ENCODE assay signal across 13 cellular contexts in the genomic region with DNA sequence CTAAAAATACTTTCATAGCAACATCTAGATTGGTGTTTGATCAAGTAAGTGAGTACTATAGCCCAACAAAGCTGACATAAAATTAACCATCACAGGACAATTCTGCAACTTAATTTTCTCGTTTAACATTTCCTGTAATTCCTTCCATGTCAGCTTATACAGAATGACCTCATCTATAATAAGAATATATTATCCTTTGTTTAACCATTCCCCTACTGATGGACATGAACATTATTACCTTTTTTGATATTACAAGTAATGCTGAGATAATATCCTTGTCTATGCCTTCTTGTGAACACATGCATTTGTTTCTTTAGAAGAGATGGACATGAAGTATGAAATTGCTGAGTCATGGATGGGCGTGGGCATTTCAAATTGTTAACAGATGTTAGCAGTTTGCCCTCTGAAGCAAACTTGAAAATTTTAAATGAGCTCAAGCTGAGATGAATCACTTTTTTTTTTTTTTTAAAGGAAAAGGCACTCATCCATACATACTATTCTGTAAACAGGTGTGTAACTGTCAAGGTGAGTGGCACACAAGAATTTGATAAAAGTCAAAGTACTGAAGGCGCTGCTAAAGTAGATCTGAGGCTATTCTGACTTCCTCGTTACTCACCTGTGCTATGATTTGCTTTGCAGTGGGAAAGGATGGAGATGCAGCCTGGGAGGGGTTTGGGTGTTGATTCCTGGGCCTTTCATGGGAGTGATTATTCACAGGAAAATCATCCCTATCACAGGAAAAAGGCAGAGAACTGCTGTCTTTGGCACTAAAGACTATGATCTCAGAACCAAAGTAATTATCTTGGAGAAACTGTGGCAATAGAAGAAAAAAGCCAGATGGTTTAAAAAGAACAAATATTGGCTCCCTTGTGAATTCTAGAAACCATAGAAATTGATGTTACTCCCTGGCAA.
DNase-seq lines count a peak whose midpoint lies in the region; ATAC-seq and TF ChIP-seq lines count a peak whose summit lies in the region.
"Had no signal": no experiment of that assay in that cellular context is flagged by ENCODE, and none has a peak within 500 bp of the region (broad histone marks: within the 10 kb centered on the region; RNA-seq: fewer than 3 reads in every experiment).

No MANE protein-coding gene starts in this region.

- DNase-seq in CD8-positive, alpha-beta memory T cell, result no peak
- DNase-seq in IMR-90, result peak; percentile 88
- DNase-seq in astrocyte of the spinal cord (ENCODE audit: low read depth, low spot score), result peak; percentile 80
- DNase-seq in mesothelial cell of epicardium (ENCODE audit: low spot score in 2 of 2, unreplicated experiment in 2 of 2), result no peak
- no peak for DNase-seq in NCI-H2196 treated with DMSO at 0.1 percent for 48 hours (lab: John Stamatoyannopoulos, UW; ENCODE audit: unreplicated experiment)
- DNase-seq in NCI-H2029 treated with DMSO at 0.1 percent for 48 hours (lab: John Stamatoyannopoulos, UW), result no peak
- DNase-seq: NCI-H1092; nephron progenitor cell; stimulated activated CD4-positive, alpha-beta T cell treated with anti-CD3 and anti-CD28 coated beads, Interleukin-4, amount 100 ng/mL, for 1 hour had no signal

- peak overlapping the region; percentile 70 for H2BK20ac ChIP-seq in IMR-90 (ENCODE audit: low read depth, low read length)

- H4K20me1 ChIP-seq in IMR-90 (ENCODE audit: insufficient read depth, low read length), result no peaks in the 10 kb centered on the region

- no peak overlapping the region for H3K27ac ChIP-seq in CD8-positive, alpha-beta memory T cell (ENCODE audit: low read depth, low read length)
- H3K27ac ChIP-seq in IMR-90 (ENCODE audit: insufficient read depth, low read length), result peak overlapping the region; percentile 18; the same call in 1 of the 2 replicates

- H3K9me1 ChIP-seq in IMR-90 (ENCODE audit: insufficient read depth, low read length), result peaks cover 6% of the 10 kb centered on the region; the same call in 1 of the 2 replicates

- dilution Hi-C loops in IMR-90 (cut with HindIII; ENCODE audit: low sequenced_read_pairs, unreplicated experiment), result no loop called here

- no peak overlapping the region for H3K4me3 ChIP-seq in CD8-positive, alpha-beta memory T cell (ENCODE audit: low read length)
- H3K4me3 ChIP-seq in IMR-90 (ENCODE audit: insufficient read depth, low read depth, low read length), result no peak overlapping the region
- H3K4me3 ChIP-seq in astrocyte of the spinal cord (ENCODE audit: low read depth, low read length), result no peak overlapping the region
- H3K4me3 ChIP-seq: tibial nerve had no signal

- in situ Hi-C loops in IMR-90 (cut with MboI; ENCODE audit: low sequenced_read_pairs) (no loop called here), astrocyte of the spinal cord (cut with HindIII; ENCODE audit: low sequenced_read_pairs) (no loop called here)

- H3K18ac ChIP-seq in IMR-90 (ENCODE audit: low read depth, low read length), result peak overlapping the region; percentile 80

- H3K14ac ChIP-seq in IMR-90 (replicated peaks; ENCODE audit: low read depth, low read length), result no peak overlapping the region; the same call in 1 of the 2 replicates

- no peak for TF ChIP-seq POLR2A in IMR-90 (IDR thresholded peaks at IDR 0.05; ENCODE audit: low read depth, low read length)

- no peak overlapping the region for H3K4me3 Mint-ChIP-seq in CD8-positive, alpha-beta memory T cell
- H3K4me3 Mint-ChIP-seq in mesothelial cell of epicardium, result no peak overlapping the region
- H3K4me3 Mint-ChIP-seq: central memory CD8-positive, alpha-beta T cell; nephron progenitor cell had no signal

- H3K4me1 Mint-ChIP-seq in CD8-positive, alpha-beta memory T cell, result peaks cover 27 to 58% (median 53%) of the 10 kb centered on the region in 3 donors
- peaks cover 6% of the 10 kb centered on the region for H3K4me1 Mint-ChIP-seq in mesothelial cell of epicardium

- intact Hi-C loops in IMR-90 (cut with micrococcal nuclease), result no loop called here

- no peaks in the 10 kb centered on the region for H3K9me3 Mint-ChIP-seq in CD8-positive, alpha-beta memory T cell
- no peaks in the 10 kb centered on the region for H3K9me3 Mint-ChIP-seq in mesothelial cell of epicardium
- H3K9me3 Mint-ChIP-seq: central memory CD8-positive, alpha-beta T cell; nephron progenitor cell had no signal

- H3K9ac ChIP-seq in IMR-90 (ENCODE audit: low read depth, low read length), result no peak overlapping the region

- H3K9me3 ChIP-seq in CD8-positive, alpha-beta memory T cell (ENCODE audit: low read length), result no peaks in the 10 kb centered on the region
- no peaks in the 10 kb centered on the region for H3K9me3 ChIP-seq in IMR-90 (ENCODE audit: control insufficient read depth, insufficient read depth, low read length)
- H3K9me3 ChIP-seq: tibial nerve had no signal

- POLR2A ChIA-PET in CD8-positive, alpha-beta memory T cell (lab: Charles Lee), result no interaction called here
- POLR2A ChIA-PET in IMR-90 (lab: Charles Lee; ENCODE audit: unreplicated experiment), result no interaction called here

- ATAC-seq in IMR-90 (ENCODE audit: low read depth) (peak; percentile 67), HG02884 (IDR thresholded peaks at IDR 0.05; ENCODE audit: unreplicated experiment) (no peak), HG02885 (IDR thresholded peaks at IDR 0.05; ENCODE audit: poor library complexity, unreplicated experiment) (no peak)

- H3K36me3 ChIP-seq in CD8-positive, alpha-beta memory T cell (ENCODE audit: insufficient read depth, low read length), result peaks cover 35% of the 10 kb centered on the region
- peaks cover 32% of the 10 kb centered on the region for H3K36me3 ChIP-seq in IMR-90 (ENCODE audit: control insufficient read depth, insufficient read depth, low read length)

- peak overlapping the region; percentile 37; the same call in 1 of the 2 replicates for H3K4ac ChIP-seq in IMR-90 (ENCODE audit: low read depth, low read length)

- H4K8ac ChIP-seq in IMR-90 (ENCODE audit: low read depth in 2 of 2, low read length in 2 of 2), result peak overlapping the region; percentile 4 to 45; a peak in 1 of 4 replicates

- 0 out of 2 replicates have a peak overlapping the region, but pooled peaks have one; percentile 5 for H4K91ac ChIP-seq in IMR-90 (ENCODE audit: insufficient read depth, low read depth, low read length)

- H4K5ac ChIP-seq in IMR-90 (ENCODE audit: low read depth, low read length), result peak overlapping the region; percentile 33; the same call in 1 of the 2 replicates

- H3K27me3 Mint-ChIP-seq in CD8-positive, alpha-beta memory T cell, result peaks cover 0 to 2% of the 10 kb centered on the region in 2 donors
- no peaks in the 10 kb centered on the region for H3K27me3 Mint-ChIP-seq in mesothelial cell of epicardium (ENCODE audit: low read depth)
- H3K27me3 Mint-ChIP-seq: central memory CD8-positive, alpha-beta T cell had no signal

- no peaks in the 10 kb centered on the region for H3K27me3 ChIP-seq in CD8-positive, alpha-beta memory T cell (ENCODE audit: insufficient read depth, low read length, poor library complexity, severe bottlenecking)
- no peaks in the 10 kb centered on the region for H3K27me3 ChIP-seq in IMR-90 (ENCODE audit: control insufficient read depth, insufficient read depth, low read length)
- H3K27me3 ChIP-seq: tibial nerve had no signal

- BruUV-seq in IMR-90 (replicated peaks; lab: Mats Ljungman, UMichigan), result no TSS peak

- whole genome bisulfite sequencing in IMR-90 (ENCODE audit: extremely low coverage in 2 of 2, insufficient read length in 1 of 2), 2 experiments, result no CpG with 5 or more reads among the region's 4 CpGs

- H3K36me3 Mint-ChIP-seq in CD8-positive, alpha-beta memory T cell, result peaks cover 10 to 97% (median 30%) of the 10 kb centered on the region in 3 donors
- peaks cover 2% of the 10 kb centered on the region for H3K36me3 Mint-ChIP-seq in mesothelial cell of epicardium

- H3K27ac Mint-ChIP-seq in CD8-positive, alpha-beta memory T cell, result peak overlapping the region in 7 of 8 donors; percentile 17 to 61 (median 31)
- H3K27ac Mint-ChIP-seq in mesothelial cell of epicardium, result peak overlapping the region; percentile 37
- H3K27ac Mint-ChIP-seq: nephron progenitor cell had no signal

- no peak for TF ChIP-seq RAD21 in IMR-90 (IDR thresholded peaks at IDR 0.05; ENCODE audit: low read length)

- no peak overlapping the region for H2BK120ac ChIP-seq in IMR-90 (ENCODE audit: low read depth, low read length)

- peak overlapping the region; percentile 40 for H2BK5ac ChIP-seq in IMR-90 (ENCODE audit: low read depth, low read length, poor library complexity, severe bottlenecking)

- H3K4me2 ChIP-seq in IMR-90 (ENCODE audit: low read depth, low read length), result no peak overlapping the region

- H2AK9ac ChIP-seq in IMR-90 (replicated peaks; ENCODE audit: low read depth, low read length, poor library complexity), result no peak overlapping the region

- peak overlapping the region; percentile 36; the same call in 1 of the 3 replicates for H2BK15ac ChIP-seq in IMR-90 (ENCODE audit: low read depth, low read length)

- no peaks in the 10 kb centered on the region for H3K4me1 ChIP-seq in CD8-positive, alpha-beta memory T cell (ENCODE audit: insufficient read depth, low read length)
- H3K4me1 ChIP-seq in IMR-90 (ENCODE audit: control insufficient read depth, insufficient read depth, low read length), result peaks cover 8% of the 10 kb centered on the region

- TF ChIP-seq CTCF in IMR-90 (conservative IDR thresholded peaks at IDR 0.05; ENCODE audit: low read depth, low read length) (no peak), astrocyte of the spinal cord (IDR thresholded peaks at IDR 0.05; ENCODE audit: low read depth, low read length) (no peak), mesothelial cell of epicardium (IDR thresholded peaks at IDR 0.05; ENCODE audit: unreplicated experiment) (no peak)

- H3K79me1 ChIP-seq in IMR-90 (ENCODE audit: low read depth in 1 of 2, low read length in 2 of 2), result peaks cover 6 to 21% of the 10 kb centered on the region in 2 experiments; a peak in 3 of 4 replicates

- no peak overlapping the region for H3K56ac ChIP-seq in IMR-90 (ENCODE audit: extremely low read depth, insufficient read depth, low read length)

- no peak overlapping the region for H2AFZ ChIP-seq in IMR-90 (replicated peaks; ENCODE audit: low read length, poor library complexity)

- CTCF ChIA-PET in CD8-positive, alpha-beta memory T cell (lab: Charles Lee), result interaction anchor here (1.3 kb wide), 1 partner anchor 60 kb away, joined by 3 read pairs; no protein-coding TSS in a partner anchor
- CTCF ChIA-PET in IMR-90 (lab: Yijun Ruan, JAX), result no interaction called here

- no peak overlapping the region for H2AK5ac ChIP-seq in IMR-90 (ENCODE audit: low read depth, low read length)

- H3K23ac ChIP-seq in IMR-90 (ENCODE audit: low read depth, low read length), result peak overlapping the region; percentile 20; the same call in 1 of the 2 replicates

TF ChIP-seq in IMR-90, 13 proteins besides CTCF, POLR2A, EP300 and RAD21 (continues in another document):
- no peak for TF ChIP-seq BHLHE40 (IDR thresholded peaks at IDR 0.05; ENCODE audit: low read depth, low read length)
- TF ChIP-seq MXI1 (IDR thresholded peaks at IDR 0.05; ENCODE audit: borderline replicate concordance, low read depth, low read length), result no peak

Comparison
In these comparisons a context has a peak if more than half of its experiments do, and no peak if none do; other contexts are left out.
1. DNase-seq: peak in IMR-90 (single experiment) and astrocyte of the spinal cord (single experiment); none in CD8-positive, alpha-beta memory T cell (0 of 5), mesothelial cell of epicardium (0 of 2), NCI-H2196 treated with DMSO at 0.1 percent for 48 hours (single experiment) and NCI-H2029 treated with DMSO at 0.1 percent for 48 hours (single experiment).